Comparison of ENCODE assay signal across 23 cellular contexts in the genomic region with DNA sequence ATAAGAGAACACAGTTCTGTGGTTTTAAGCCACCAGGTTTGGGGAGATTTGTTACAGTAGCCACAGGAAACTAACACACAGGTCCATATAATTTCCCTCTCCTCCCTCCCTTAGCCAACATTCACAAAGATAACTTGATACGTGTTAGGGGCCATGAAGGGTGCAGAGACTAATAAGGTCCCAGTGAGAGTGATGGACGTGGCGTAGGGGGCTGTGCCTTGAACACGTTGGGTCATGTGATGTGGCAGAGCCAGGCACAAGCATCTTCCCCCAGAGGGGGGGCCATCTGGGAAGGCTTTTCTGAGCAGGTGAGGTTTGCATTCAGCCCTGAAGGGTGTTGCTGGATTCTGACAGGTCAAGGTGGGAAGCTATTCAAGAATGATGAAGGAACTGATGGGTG.
DNase-seq lines count a peak whose midpoint lies in the region; ATAC-seq and TF ChIP-seq lines count a peak whose summit lies in the region.
"Had no signal": no experiment of that assay in that cellular context is flagged by ENCODE, and none has a peak within 500 bp of the region (broad histone marks: within the 10 kb centered on the region; RNA-seq: fewer than 3 reads in every experiment).

No MANE protein-coding gene starts in this region.

- no peak overlapping the region for H3K4me3 Mint-ChIP-seq in natural killer cell treated with Interleukin-12 subunit alpha and Interleukin-12 subunit beta and Interleukin-15 and Interleukin-18, amount 100 ng/mL, for 72 hours
- H3K4me3 Mint-ChIP-seq in natural killer cell (no peak overlapping the region), endothelial cell (ENCODE audit: unreplicated experiment) (peak overlapping the region; percentile 15)
- H3K4me3 Mint-ChIP-seq in stimulated activated memory B cell treated with anti-CD40 and anti-IgM and Interleukin-4, amounts not matched to agents 10 μg/mL and 1 μg/mL and 100 μg/mL, for 72 hours, result peak overlapping the region; percentile 27
- H3K4me3 Mint-ChIP-seq: CD4-positive, CD25-positive, alpha-beta regulatory T cell had no signal

- no peaks in the 10 kb centered on the region for H3K36me3 Mint-ChIP-seq in natural killer cell treated with Interleukin-12 subunit alpha and Interleukin-12 subunit beta and Interleukin-15 and Interleukin-18, amount 100 ng/mL, for 72 hours
- no peaks in the 10 kb centered on the region for H3K36me3 Mint-ChIP-seq in natural killer cell
- peaks cover 3% of the 10 kb centered on the region for H3K36me3 Mint-ChIP-seq in endothelial cell (ENCODE audit: low read depth, unreplicated experiment)
- peaks cover 68% of the 10 kb centered on the region for H3K36me3 Mint-ChIP-seq in stimulated activated memory B cell treated with anti-CD40 and anti-IgM and Interleukin-4, amounts not matched to agents 10 μg/mL and 1 μg/mL and 100 μg/mL, for 72 hours
- H3K36me3 Mint-ChIP-seq: CD4-positive, CD25-positive, alpha-beta regulatory T cell had no signal

- peaks cover 14 to 21% of the 10 kb centered on the region in 2 donors for H3K27me3 Mint-ChIP-seq in natural killer cell treated with Interleukin-12 subunit alpha and Interleukin-12 subunit beta and Interleukin-15 and Interleukin-18, amount 100 ng/mL, for 72 hours
- H3K27me3 Mint-ChIP-seq in natural killer cell (ENCODE audit: low read depth in 2 of 2) (peaks cover 1 to 12% of the 10 kb centered on the region in 2 donors), endothelial cell (ENCODE audit: unreplicated experiment) (peaks cover 8% of the 10 kb centered on the region)
- H3K27me3 Mint-ChIP-seq in stimulated activated memory B cell treated with anti-CD40 and anti-IgM and Interleukin-4, amounts not matched to agents 10 μg/mL and 1 μg/mL and 100 μg/mL, for 72 hours, result no peaks in the 10 kb centered on the region

- peak overlapping the region in 1 of 2 donors; percentile 61 for H3K27ac Mint-ChIP-seq in natural killer cell treated with Interleukin-12 subunit alpha and Interleukin-12 subunit beta and Interleukin-15 and Interleukin-18, amount 100 ng/mL, for 72 hours
- H3K27ac Mint-ChIP-seq in natural killer cell, result no peak overlapping the region
- H3K27ac Mint-ChIP-seq in endothelial cell (ENCODE audit: unreplicated experiment), result no peak overlapping the region
- peak overlapping the region; percentile 79 for H3K27ac Mint-ChIP-seq in stimulated activated memory B cell treated with anti-CD40 and anti-IgM and Interleukin-4, amounts not matched to agents 10 μg/mL and 1 μg/mL and 100 μg/mL, for 72 hours

- peaks cover 0 to 3% of the 10 kb centered on the region in 2 donors for H3K4me1 Mint-ChIP-seq in natural killer cell treated with Interleukin-12 subunit alpha and Interleukin-12 subunit beta and Interleukin-15 and Interleukin-18, amount 100 ng/mL, for 72 hours (ENCODE audit: low read depth in 2 of 2)
- H3K4me1 Mint-ChIP-seq in natural killer cell, result peaks cover 0 to 4% of the 10 kb centered on the region in 2 donors
- peaks cover 3% of the 10 kb centered on the region for H3K4me1 Mint-ChIP-seq in endothelial cell (ENCODE audit: unreplicated experiment)
- H3K4me1 Mint-ChIP-seq in stimulated activated memory B cell treated with anti-CD40 and anti-IgM and Interleukin-4, amounts not matched to agents 10 μg/mL and 1 μg/mL and 100 μg/mL, for 72 hours, result peaks cover 92% of the 10 kb centered on the region

- no peak for ATAC-seq in natural killer cell treated with Interleukin-12 subunit alpha and Interleukin-12 subunit beta and Interleukin-15 and Interleukin-18, amount 100 ng/mL, for 72 hours
- no peak for ATAC-seq in natural killer cell
- ATAC-seq in stimulated activated memory B cell treated with anti-CD40 and anti-IgM and Interleukin-4, amounts not matched to agents 10 μg/mL and 1 μg/mL and 100 μg/mL, for 72 hours, result no peak
- ATAC-seq in GM19395 (IDR thresholded peaks at IDR 0.05; ENCODE audit: unreplicated experiment), result no peak
- no peak for ATAC-seq in GM21360 (IDR thresholded peaks at IDR 0.05; ENCODE audit: unreplicated experiment)
- ATAC-seq: HCT116 had no signal

- DNase-seq in natural killer cell treated with Interleukin-12 subunit alpha and Interleukin-12 subunit beta and Interleukin-15 and Interleukin-18, amount 100 ng/mL, for 72 hours (ENCODE audit: low spot score), result peak; percentile 8
- DNase-seq in natural killer cell (no peak), endothelial cell (ENCODE audit: low spot score) (no peak)
- no peak for DNase-seq in activated CD8-positive, alpha-beta memory T cell treated with anti-CD3 and anti-CD28 coated beads, Interleukin-2, amount 50 U/mL, for 4 hours
- DNase-seq: 8988T; ACHN; CD4-positive, CD25-positive, alpha-beta regulatory T cell; DMS153; DND-41; GOT3; NCI-H1092; NCI-H1417 treated with DMSO at 0.1 percent for 48 hours; NCI-H1694 treated with DMSO at 0.1 percent for 48 hours; NCI-H2081; NCI-H2227 treated with DMSO at 0.1 percent for 48 hours; NCI-H510A; NCI-H69; OCI-M1; SHP77 treated with DMSO at 0.1 percent for 48 hours had no signal

- TF ChIP-seq CTCF in natural killer cell (IDR thresholded peaks at IDR 0.05) (no peak), endothelial cell (IDR thresholded peaks at IDR 0.05; ENCODE audit: unreplicated experiment) (no peak)

- no peaks in the 10 kb centered on the region for H3K9me3 Mint-ChIP-seq in natural killer cell treated with Interleukin-12 subunit alpha and Interleukin-12 subunit beta and Interleukin-15 and Interleukin-18, amount 100 ng/mL, for 72 hours
- H3K9me3 Mint-ChIP-seq in natural killer cell (no peaks in the 10 kb centered on the region), endothelial cell (ENCODE audit: unreplicated experiment) (no peaks in the 10 kb centered on the region)
- no peaks in the 10 kb centered on the region for H3K9me3 Mint-ChIP-seq in stimulated activated memory B cell treated with anti-CD40 and anti-IgM and Interleukin-4, amounts not matched to agents 10 μg/mL and 1 μg/mL and 100 μg/mL, for 72 hours
- H3K9me3 Mint-ChIP-seq: CD4-positive, CD25-positive, alpha-beta regulatory T cell had no signal

- intact Hi-C loops in natural killer cell (cut with micrococcal nuclease), result no loop called here

Comparison
In these comparisons a context has a peak if more than half of its experiments do, and no peak if none do; other contexts are left out.
1. H3K4me3 Mint-ChIP-seq: peak in endothelial cell (single experiment) and stimulated activated memory B cell treated with anti-CD40 and anti-IgM and Interleukin-4, amounts not matched to agents 10 μg/mL and 1 μg/mL and 100 μg/mL, for 72 hours (single experiment); none in natural killer cell treated with Interleukin-12 subunit alpha and Interleukin-12 subunit beta and Interleukin-15 and Interleukin-18, amount 100 ng/mL, for 72 hours (single experiment) and natural killer cell (single experiment).